ENCODE assay signal across 32 cellular contexts in genomic region chr3:141779667-141780066, GRCh38. TPM values are rescaled to one million over a fixed set of nuclear protein-coding genes. Genes with fewer than 3 reads are reported as not detected.
"Had no signal": no experiment of that assay in that cellular context is flagged by ENCODE, and none has a peak within 500 bp of the region (broad histone marks: within the 10 kb centered on the region; RNA-seq: fewer than 3 reads in every experiment).

No MANE protein-coding gene starts in this region.

- H3K27me3 ChIP-seq: neutrophil, pancreas, right lobe of liver, spleen, stomach, thyroid gland, tibial nerve, upper lobe of left lung, vagina had no signal

- ATAC-seq: naive thymus-derived CD8-positive, alpha-beta T cell; natural killer cell treated with Interleukin-12 subunit alpha and Interleukin-12 subunit beta and Interleukin-15 and Interleukin-18, amount 100 ng/mL, for 72 hours; pancreas; psoas muscle; right cardiac atrium; right lobe of liver; stimulated activated effector memory CD8-positive, alpha-beta T cell treated with anti-CD3 and anti-CD28 coated beads, Interleukin-12 subunit alpha, Interleukin-12 subunit beta, amount 100 ng/mL, for 72 hours; stimulated activated naive B cell treated with anti-CD40 and anti-IgM and Interleukin-4, amounts not matched to agents 10 μg/mL and 1 μg/mL and 100 μg/mL, for 72 hours had no signal

- H3K4me3 Mint-ChIP-seq: naive thymus-derived CD8-positive, alpha-beta T cell; natural killer cell treated with Interleukin-12 subunit alpha and Interleukin-12 subunit beta and Interleukin-15 and Interleukin-18, amount 100 ng/mL, for 72 hours; nephron progenitor cell; neural crest cell; stimulated activated effector memory CD8-positive, alpha-beta T cell treated with anti-CD3 and anti-CD28 coated beads, Interleukin-12 subunit alpha, Interleukin-12 subunit beta, amount 100 ng/mL, for 72 hours; stimulated activated naive B cell treated with anti-CD40 and anti-IgM and Interleukin-4, amounts not matched to agents 10 μg/mL and 1 μg/mL and 100 μg/mL, for 72 hours; stimulated activated naive CD8-positive, alpha-beta T cell treated with anti-CD3 and anti-CD28 coated beads, Interleukin-15, Interleukin-2, amounts not matched to agents 100 ng/mL and 50 ng/mL, for 24 hours had no signal

- H3K4me3 ChIP-seq: pancreas, psoas muscle, right lobe of liver, skin epidermis, smooth muscle cell, spleen, stomach, thoracic aorta, thyroid gland, tibial nerve, upper lobe of left lung, vagina had no signal

- H3K36me3 Mint-ChIP-seq: naive thymus-derived CD8-positive, alpha-beta T cell; natural killer cell treated with Interleukin-12 subunit alpha and Interleukin-12 subunit beta and Interleukin-15 and Interleukin-18, amount 100 ng/mL, for 72 hours; stimulated activated effector memory CD8-positive, alpha-beta T cell treated with anti-CD3 and anti-CD28 coated beads, Interleukin-12 subunit alpha, Interleukin-12 subunit beta, amount 100 ng/mL, for 72 hours had no signal

- H3K9me3 Mint-ChIP-seq: naive thymus-derived CD8-positive, alpha-beta T cell; natural killer cell treated with Interleukin-12 subunit alpha and Interleukin-12 subunit beta and Interleukin-15 and Interleukin-18, amount 100 ng/mL, for 72 hours; nephron progenitor cell; neural crest cell; stimulated activated effector memory CD8-positive, alpha-beta T cell treated with anti-CD3 and anti-CD28 coated beads, Interleukin-12 subunit alpha, Interleukin-12 subunit beta, amount 100 ng/mL, for 72 hours; stimulated activated naive CD8-positive, alpha-beta T cell treated with anti-CD3 and anti-CD28 coated beads, Interleukin-15, Interleukin-2, amounts not matched to agents 100 ng/mL and 50 ng/mL, for 24 hours had no signal

- H3K27ac Mint-ChIP-seq: naive thymus-derived CD8-positive, alpha-beta T cell; natural killer cell treated with Interleukin-12 subunit alpha and Interleukin-12 subunit beta and Interleukin-15 and Interleukin-18, amount 100 ng/mL, for 72 hours; nephron progenitor cell; progenitor cell of endocrine pancreas; stimulated activated effector memory CD8-positive, alpha-beta T cell treated with anti-CD3 and anti-CD28 coated beads, Interleukin-12 subunit alpha, Interleukin-12 subunit beta, amount 100 ng/mL, for 72 hours; stimulated activated naive B cell treated with anti-CD40 and anti-IgM and Interleukin-4, amounts not matched to agents 10 μg/mL and 1 μg/mL and 100 μg/mL, for 72 hours; stimulated activated naive CD8-positive, alpha-beta T cell treated with anti-CD3 and anti-CD28 coated beads, Interleukin-15, Interleukin-2, amounts not matched to agents 100 ng/mL and 50 ng/mL, for 24 hours had no signal

- DNase-seq: naive thymus-derived CD8-positive, alpha-beta T cell; nephron progenitor cell; nucleus accumbens; pancreas; psoas muscle; right cardiac atrium; right lobe of liver; spleen; stimulated activated CD4-positive, alpha-beta T cell treated with anti-CD3 and anti-CD28 coated beads, Interleukin-15, amount 100 ng/mL, for 24 hours; stimulated activated CD4-positive, alpha-beta T cell treated with anti-CD3 and anti-CD28 coated beads, Interleukin-2, amount 100 ng/mL, for 24 hours; stimulated activated CD4-positive, alpha-beta T cell treated with anti-CD3 and anti-CD28 coated beads, Interleukin-2, amount 100 ng/mL, for 48 hours; stimulated activated CD4-positive, alpha-beta T cell treated with anti-CD3 and anti-CD28 coated beads, Interleukin-4, amount 100 ng/mL, for 24 hours; stimulated activated naive B cell treated with anti-CD40 and anti-IgM and Interleukin-4, amounts not matched to agents 10 μg/mL and 1 μg/mL and 100 μg/mL, for 72 hours; stimulated activated naive CD4-positive, alpha-beta T cell treated with Interleukin-2 at 50 U/mL for 16 hours; stomach; thyroid gland; trophoblast cell; upper lobe of left lung had no signal

- H3K36me3 ChIP-seq: neutrophil, pancreas, right lobe of liver, spleen, stomach, thoracic aorta, thyroid gland, tibial nerve, upper lobe of left lung, vagina had no signal

- H3K4me1 Mint-ChIP-seq: neural crest cell; stimulated activated effector memory CD8-positive, alpha-beta T cell treated with anti-CD3 and anti-CD28 coated beads, Interleukin-12 subunit alpha, Interleukin-12 subunit beta, amount 100 ng/mL, for 72 hours; stimulated activated naive B cell treated with anti-CD40 and anti-IgM and Interleukin-4, amounts not matched to agents 10 μg/mL and 1 μg/mL and 100 μg/mL, for 72 hours had no signal

- FAIRE-seq: pancreas, urothelium cell line had no signal

- H3K27me3 Mint-ChIP-seq: progenitor cell of endocrine pancreas; stimulated activated naive B cell treated with anti-CD40 and anti-IgM and Interleukin-4, amounts not matched to agents 10 μg/mL and 1 μg/mL and 100 μg/mL, for 72 hours; stimulated activated naive CD8-positive, alpha-beta T cell treated with anti-CD3 and anti-CD28 coated beads, Interleukin-15, Interleukin-2, amounts not matched to agents 100 ng/mL and 50 ng/mL, for 24 hours had no signal

RNA-seq across cellular contexts. Expression of gene GRK7, which starts 16.5 kb away (rescaled TPM):
- total RNA-seq: neural crest cell, osteocyte, pancreas, right cardiac atrium, smooth muscle cell, thoracic aorta, thyroid gland, ureter had no signal
